Comparison of ENCODE assay signal across 8 cellular contexts in genomic region chr20:63955281-63955845, GRCh38. TPM values are rescaled to one million over a fixed set of nuclear protein-coding genes. Genes with fewer than 3 reads are reported as not detected.
DNase-seq lines count a peak whose midpoint lies in the region; ATAC-seq and TF ChIP-seq lines count a peak whose summit lies in the region.

No MANE protein-coding gene starts in this region.

- H3K36me3 Mint-ChIP-seq in activated naive CD4-positive, alpha-beta T cell treated with anti-CD3 and anti-CD28 coated beads for 36 hours (ENCODE audit: low read depth) = peaks cover 7% of the 10 kb centered on the region

- TF ChIP-seq CTCF in MM.1S (IDR thresholded peaks at IDR 0.05; ENCODE audit: low read length) = peak; percentile 40

- H3F3A ChIP-seq in MM.1S (ENCODE audit: insufficient read depth, low read length) = peaks cover 27% of the 10 kb centered on the region

- peak overlapping the region; percentile 71 for H3K27ac Mint-ChIP-seq in activated naive CD4-positive, alpha-beta T cell treated with anti-CD3 and anti-CD28 coated beads for 36 hours

- peaks cover 58% of the 10 kb centered on the region for H3K79me2 ChIP-seq in MM.1S (ENCODE audit: low read length)

- H3K9me2 ChIP-seq in MM.1S (replicated peaks; ENCODE audit: insufficient read depth, low read length) = no peaks in the 10 kb centered on the region

- H3K9ac ChIP-seq in MM.1S (ENCODE audit: low read length) = peak overlapping the region; percentile 98

- H3K9me3 Mint-ChIP-seq in activated naive CD4-positive, alpha-beta T cell treated with anti-CD3 and anti-CD28 coated beads for 36 hours = no peaks in the 10 kb centered on the region

- peak overlapping the region; percentile 64; the same call in 1 of the 2 replicates for H3K27ac ChIP-seq in MM.1S (ENCODE audit: low read length)

- ATAC-seq in GM21723 (IDR thresholded peaks at IDR 0.05; ENCODE audit: unreplicated experiment) (peak; percentile 39), HG03521 (IDR thresholded peaks at IDR 0.05; ENCODE audit: unreplicated experiment) (no peak)

- DNase-seq in ELR (ENCODE audit: low read depth) (peak; percentile 66), MM.1S (no peak), germinal center (ENCODE audit: low spot score) (peak; percentile 63), nucleus accumbens (lab: John Stamatoyannopoulos, UW) (peak in 34 of 56 donors; percentile 27 to 74 (median 53)), mesenteric fat pad (ENCODE audit: low spot score) (no peak)
- peak; percentile 41 for DNase-seq in activated naive CD4-positive, alpha-beta T cell treated with anti-CD3 and anti-CD28 coated beads for 36 hours

- H3K36me3 ChIP-seq in MM.1S (replicated peaks; ENCODE audit: insufficient read depth, low read length) = no peaks in the 10 kb centered on the region

- H3K9me3 ChIP-seq in MM.1S (replicated peaks; ENCODE audit: insufficient read depth, low read length) = no peaks in the 10 kb centered on the region

- peaks cover 39% of the 10 kb centered on the region for H3K4me1 Mint-ChIP-seq in activated naive CD4-positive, alpha-beta T cell treated with anti-CD3 and anti-CD28 coated beads for 36 hours (ENCODE audit: low read depth)

- intact Hi-C loops in activated naive CD4-positive, alpha-beta T cell treated with anti-CD3 and anti-CD28 coated beads for 36 hours (cut with micrococcal nuclease) = loop anchor here (5.0 kb wide), 1 partner anchor 298 kb away; the partner anchor contains the start of gene RTEL1

- no peaks in the 10 kb centered on the region for H3K27me3 Mint-ChIP-seq in activated naive CD4-positive, alpha-beta T cell treated with anti-CD3 and anti-CD28 coated beads for 36 hours (ENCODE audit: low read depth)

- H3K4me3 ChIP-seq in MM.1S (ENCODE audit: low read length) = peak overlapping the region; percentile 100

- H4K20me1 ChIP-seq in MM.1S (ENCODE audit: insufficient read depth, low read length) = peaks cover 10% of the 10 kb centered on the region; the same call in 1 of the 2 replicates

- peaks cover 44% of the 10 kb centered on the region for H3K4me1 ChIP-seq in MM.1S (ENCODE audit: low read length)

- peak overlapping the region; percentile 79 for H3K4me3 Mint-ChIP-seq in activated naive CD4-positive, alpha-beta T cell treated with anti-CD3 and anti-CD28 coated beads for 36 hours

- CTCF ChIA-PET in activated naive CD4-positive, alpha-beta T cell treated with anti-CD3 and anti-CD28 coated beads for 36 hours (lab: Charles Lee) = interaction anchor here (0.6 kb wide), 1 partner anchor 249 kb away, joined by 3 read pairs; no protein-coding TSS in a partner anchor

- H3K27me3 ChIP-seq in MM.1S (replicated peaks; ENCODE audit: insufficient read depth, low read length) = no peaks in the 10 kb centered on the region

- peak overlapping the region; percentile 86 for H2AFZ ChIP-seq in MM.1S (ENCODE audit: low read length)

- H3K4me2 ChIP-seq in MM.1S (ENCODE audit: low read depth, low read length) = peak overlapping the region; percentile 78

RNA-seq across cellular contexts. Expression of gene UCKL1, which starts 0.9 kb away (rescaled TPM):
- 10 to 100 TPM; 23.3 to 23.9 TPM for total RNA-seq in activated naive CD4-positive, alpha-beta T cell treated with anti-CD3 and anti-CD28 coated beads for 36 hours
- total RNA-seq in mesenteric fat pad = 36.0 TPM

RNA-seq across cellular contexts. Expression of gene ZNF512B, which starts 14.4 kb away (rescaled TPM):
- total RNA-seq in activated naive CD4-positive, alpha-beta T cell treated with anti-CD3 and anti-CD28 coated beads for 36 hours = 1 to 10 TPM; 7.9 to 8.3 TPM
- 18.7 TPM for total RNA-seq in mesenteric fat pad

RNA-seq across cellular contexts. Expression of gene SAMD10, which starts 24.1 kb away (rescaled TPM):
- 10 to 100 TPM; 20.5 to 21.8 TPM for total RNA-seq in activated naive CD4-positive, alpha-beta T cell treated with anti-CD3 and anti-CD28 coated beads for 36 hours
- 2.9 TPM for total RNA-seq in mesenteric fat pad

RNA-seq across cellular contexts. Expression of gene PRPF6, which starts 25.6 kb away (rescaled TPM):
- 10 to 100 TPM; 39.4 to 40.2 TPM for total RNA-seq in activated naive CD4-positive, alpha-beta T cell treated with anti-CD3 and anti-CD28 coated beads for 36 hours
- total RNA-seq in mesenteric fat pad = 46.3 TPM

Comparison
In these comparisons a context has a peak if more than half of its experiments do, and no peak if none do; other contexts are left out.
1. DNase-seq: peak in ELR (single experiment), activated naive CD4-positive, alpha-beta T cell treated with anti-CD3 and anti-CD28 coated beads for 36 hours (single experiment), germinal center (single experiment) and nucleus accumbens (34 of 56); none in MM.1S (single experiment) and mesenteric fat pad (single experiment).